19 cellular contexts compared by ENCODE assay signal in the genomic region with DNA sequence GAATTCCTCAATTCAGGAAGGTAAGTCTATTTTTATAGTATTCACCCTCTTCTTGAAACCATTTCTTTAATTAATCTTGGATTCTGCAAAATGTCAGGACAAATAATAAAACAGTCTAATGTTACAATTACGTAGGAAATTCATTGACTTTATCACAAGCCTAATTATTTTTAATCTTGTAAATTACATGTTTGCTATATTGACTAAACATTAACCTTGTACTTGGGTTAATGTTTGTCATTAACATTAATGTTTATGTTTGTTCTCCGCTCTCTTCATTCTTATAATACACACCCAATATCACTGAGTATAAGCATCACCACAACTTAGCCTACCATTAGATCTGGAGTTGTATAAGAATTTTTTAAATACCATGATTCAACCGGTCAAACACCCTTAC. TPM values are rescaled to one million over a fixed set of nuclear protein-coding genes. Genes with fewer than 3 reads are reported as not detected.
DNase-seq lines count a peak whose midpoint lies in the region; ATAC-seq and TF ChIP-seq lines count a peak whose summit lies in the region.
"Had no signal": no experiment of that assay in that cellular context is flagged by ENCODE, and none has a peak within 500 bp of the region (broad histone marks: within the 10 kb centered on the region; RNA-seq: fewer than 3 reads in every experiment).

No MANE protein-coding gene starts in this region.

- ATAC-seq in GM21576 (IDR thresholded peaks at IDR 0.05; ENCODE audit: unreplicated experiment) (no peak), HG03196 (IDR thresholded peaks at IDR 0.05; ENCODE audit: unreplicated experiment) (no peak)

- peaks cover 3 to 4% of the 10 kb centered on the region in 2 donors for H3K36me3 Mint-ChIP-seq in CD4-positive, alpha-beta memory T cell
- H3K36me3 Mint-ChIP-seq in progenitor cell of endocrine pancreas (ENCODE audit: insufficient read depth), result no peaks in the 10 kb centered on the region

- intact Hi-C loops in CD4-positive, alpha-beta memory T cell (cut with micrococcal nuclease), result loop anchor here (10.0 kb wide), 1 partner anchor 722 kb away; the partner anchor contains the start of genes CCDC18 and TMED5

- H3F3A ChIP-seq in Loucy (ENCODE audit: low read depth), result no peaks in the 10 kb centered on the region; the same call in 1 of the 2 replicates

- no peak overlapping the region for H3K27ac ChIP-seq in CD4-positive, alpha-beta memory T cell (ENCODE audit: low read depth, low read length)
- H3K27ac ChIP-seq: esophagus muscularis mucosa, neutrophil, skin epidermis had no signal

- no peak overlapping the region for H2AFZ ChIP-seq in Loucy (ENCODE audit: low read length)

- peak overlapping the region in 5 of 7 donors; percentile 34 to 89 (median 44) for H3K27ac Mint-ChIP-seq in CD4-positive, alpha-beta memory T cell
- H3K27ac Mint-ChIP-seq in progenitor cell of endocrine pancreas, result peak overlapping the region; percentile 55
- H3K27ac Mint-ChIP-seq: activated B cell treated with CpG ODN at 0.5 μM for 24 hours; dendritic cell treated with granulocyte-macrophage colony-stimulating factor and Interleukin-4, amounts not matched to agents 40 ng/mL and 50 ng/mL, for 4 days had no signal

- H3K9me3 ChIP-seq in CD4-positive, alpha-beta memory T cell (ENCODE audit: control insufficient read depth in 1 of 2, low read length in 2 of 2), result no peaks in the 10 kb centered on the region
- no peaks in the 10 kb centered on the region for H3K9me3 ChIP-seq in Loucy (ENCODE audit: insufficient read depth, low read depth, low read length)
- no peaks in the 10 kb centered on the region for H3K9me3 ChIP-seq in endocrine pancreas (ENCODE audit: control insufficient read depth, low read length)
- H3K9me3 ChIP-seq: neutrophil had no signal

- peaks cover 45% of the 10 kb centered on the region for H3K4me1 ChIP-seq in CD4-positive, alpha-beta memory T cell (ENCODE audit: insufficient read depth, low read length)
- H3K4me1 ChIP-seq in Loucy (ENCODE audit: insufficient read depth, low read length, poor library complexity, severe bottlenecking), result peaks cover 54% of the 10 kb centered on the region
- peaks cover 39% of the 10 kb centered on the region for H3K4me1 ChIP-seq in endocrine pancreas (ENCODE audit: control insufficient read depth, insufficient read depth, low read length)

- no peak overlapping the region for H3K4me3 ChIP-seq in CD4-positive, alpha-beta memory T cell (ENCODE audit: low read length in 2 of 2)
- peak overlapping the region; percentile 90 for H3K4me3 ChIP-seq in Loucy (ENCODE audit: low read length, poor library complexity, severe bottlenecking)
- H3K4me3 ChIP-seq in endocrine pancreas (ENCODE audit: control insufficient read depth, insufficient read depth, low read length), result peak overlapping the region; percentile 99
- H3K4me3 ChIP-seq: esophagus muscularis mucosa had no signal

- H3K4me2 ChIP-seq in Loucy (ENCODE audit: low read depth, low read length, poor library complexity, severe bottlenecking), result peak overlapping the region; percentile 96

- peak overlapping the region in 2 of 8 donors; percentile 1 to 44 for H3K4me3 Mint-ChIP-seq in CD4-positive, alpha-beta memory T cell
- H3K4me3 Mint-ChIP-seq in progenitor cell of endocrine pancreas (ENCODE audit: low read depth), result peak overlapping the region; percentile 58
- H3K4me3 Mint-ChIP-seq: activated B cell treated with CpG ODN at 0.5 μM for 24 hours; dendritic cell treated with granulocyte-macrophage colony-stimulating factor and Interleukin-4, amounts not matched to agents 40 ng/mL and 50 ng/mL, for 4 days had no signal

- H3K9me3 Mint-ChIP-seq in CD4-positive, alpha-beta memory T cell, result no peaks in the 10 kb centered on the region
- peaks cover 5% of the 10 kb centered on the region for H3K9me3 Mint-ChIP-seq in progenitor cell of endocrine pancreas (ENCODE audit: low read depth)
- H3K9me3 Mint-ChIP-seq: activated B cell treated with CpG ODN at 0.5 μM for 24 hours; dendritic cell treated with granulocyte-macrophage colony-stimulating factor and Interleukin-4, amounts not matched to agents 40 ng/mL and 50 ng/mL, for 4 days had no signal

- POLR2A ChIA-PET in CD4-positive, alpha-beta memory T cell (lab: Charles Lee; ENCODE audit: partially characterized antibody), result no interaction called here

- no peaks in the 10 kb centered on the region for H3K27me3 Mint-ChIP-seq in CD4-positive, alpha-beta memory T cell
- H3K27me3 Mint-ChIP-seq in progenitor cell of endocrine pancreas, result peaks cover 3% of the 10 kb centered on the region
- H3K27me3 Mint-ChIP-seq: activated B cell treated with CpG ODN at 0.5 μM for 24 hours; dendritic cell treated with granulocyte-macrophage colony-stimulating factor and Interleukin-4, amounts not matched to agents 40 ng/mL and 50 ng/mL, for 4 days had no signal

- TF ChIP-seq CTCF in Loucy (conservative IDR thresholded peaks at IDR 0.05; ENCODE audit: low read length), result no peak
- no peak for TF ChIP-seq CTCF in progenitor cell of endocrine pancreas (IDR thresholded peaks at IDR 0.05; ENCODE audit: unreplicated experiment)

- H4K20me1 ChIP-seq in Loucy (ENCODE audit: insufficient read depth, low read length, poor library complexity, severe bottlenecking), result peaks cover 25% of the 10 kb centered on the region

- H3K4me1 Mint-ChIP-seq in CD4-positive, alpha-beta memory T cell, result peaks cover 38 to 49% (median 42%) of the 10 kb centered on the region in 4 donors
- H3K4me1 Mint-ChIP-seq in progenitor cell of endocrine pancreas (ENCODE audit: low read depth), result peaks cover 31% of the 10 kb centered on the region

- no peaks in the 10 kb centered on the region for H3K27me3 ChIP-seq in CD4-positive, alpha-beta memory T cell (ENCODE audit: insufficient read depth, low read length)
- H3K27me3 ChIP-seq in Loucy (ENCODE audit: insufficient read depth, low read length, poor library complexity, severe bottlenecking) (no peaks in the 10 kb centered on the region), endocrine pancreas (ENCODE audit: control insufficient read depth, insufficient read depth, low read length) (no peaks in the 10 kb centered on the region)
- H3K27me3 ChIP-seq: esophagus muscularis mucosa, neutrophil had no signal

- no peak for DNase-seq in CD4-positive, alpha-beta memory T cell
- DNase-seq in progenitor cell of endocrine pancreas (ENCODE audit: low spot score, unreplicated experiment) (no peak), SW 1271 (lab: John Stamatoyannopoulos, UW) (no peak), NCI-H2227 (lab: John Stamatoyannopoulos, UW; ENCODE audit: unreplicated experiment) (no peak)
- DNase-seq: activated B cell treated with CpG ODN at 0.5 μM for 24 hours, activated gamma-delta T cell treated with Interleukin-2 at 50 U/mL for 16 hours, C1 segment of cervical spinal cord, DMS79, islet precursor cell, mesendoderm, NCI-H1105 treated with DMSO at 0.1 percent for 48 hours had no signal

- H3K79me2 ChIP-seq in Loucy (ENCODE audit: insufficient read depth, low read length), result peaks cover 50% of the 10 kb centered on the region

- no peaks in the 10 kb centered on the region for H3K36me3 ChIP-seq in CD4-positive, alpha-beta memory T cell (ENCODE audit: insufficient read depth, low read length)
- H3K36me3 ChIP-seq in Loucy (ENCODE audit: insufficient read depth, low read length) (0 out of 2 replicates have a peak, but pooled peaks cover 2% of the 10 kb centered on the region), endocrine pancreas (ENCODE audit: control insufficient read depth, insufficient read depth, low read length) (no peaks in the 10 kb centered on the region)
- H3K36me3 ChIP-seq: neutrophil had no signal

- CTCF ChIA-PET in CD4-positive, alpha-beta memory T cell (lab: Charles Lee; ENCODE audit: partially characterized antibody), result no interaction called here

- no peaks in the 10 kb centered on the region for H3K9me2 ChIP-seq in Loucy (replicated peaks; ENCODE audit: low read depth, low read length)

- peak overlapping the region; percentile 70 for H3K9ac ChIP-seq in Loucy (ENCODE audit: low read depth, low read length, poor library complexity, severe bottlenecking)
- H3K9ac ChIP-seq in endocrine pancreas (ENCODE audit: control insufficient read depth, insufficient read depth, low read length), result no peak overlapping the region

RNA-seq across cellular contexts. Expression of gene GCLM, which starts 2.8 kb away (rescaled TPM):
- 10 to 100 TPM; 22.0 to 26.8 TPM for total RNA-seq in CD4-positive, alpha-beta memory T cell
- polyA plus RNA-seq in CD4-positive, alpha-beta memory T cell, result 10 to 100 TPM; 11.4 to 32.8 TPM
- 16.2 and 20.1 TPM in 2 replicates for total RNA-seq in progenitor cell of endocrine pancreas

RNA-seq across cellular contexts. Expression of gene DNTTIP2, which starts 27.5 kb away (rescaled TPM):
- 10 to 100 TPM; 71.4 to 75.4 TPM for total RNA-seq in CD4-positive, alpha-beta memory T cell
- polyA plus RNA-seq in CD4-positive, alpha-beta memory T cell, result 10 to 100 TPM; 52.5 to 86.5 TPM
- total RNA-seq in progenitor cell of endocrine pancreas, result 48.7 and 50.8 TPM in 2 replicates

Comparison
In these comparisons a context has a peak if more than half of its experiments do, and no peak if none do; other contexts are left out.
1. H3K4me3 ChIP-seq: peak in Loucy (single experiment) and endocrine pancreas (single experiment); none in CD4-positive, alpha-beta memory T cell (0 of 2).